In genomic region chr20:21956591-21956990, GRCh38 we compare ENCODE assay signal across 27 cellular contexts.
"Had no signal": no experiment of that assay in that cellular context is flagged by ENCODE, and none has a peak within 500 bp of the region (broad histone marks: within the 10 kb centered on the region; RNA-seq: fewer than 3 reads in every experiment).

No MANE protein-coding gene starts in this region.

- DNase-seq: stimulated activated CD4-positive, alpha-beta T cell treated with anti-CD3 and anti-CD28 coated beads, Interleukin-2, amount 100 ng/mL, for 48 hours; stimulated activated CD4-positive, alpha-beta T cell treated with anti-CD3 and anti-CD28 coated beads, Interleukin-4, amount 100 ng/mL, for 1 hour; stimulated activated CD4-positive, alpha-beta T cell treated with anti-CD3 and anti-CD28 coated beads, Interleukin-4, amount 100 ng/mL, for 24 hours; stimulated activated CD4-positive, alpha-beta T cell treated with anti-CD3 and anti-CD28 coated beads, Interleukin-4, amount 100 ng/mL, for 4 hours; stimulated activated CD8-positive, alpha-beta memory T cell treated with anti-CD3 and anti-CD28 coated beads, Interleukin-4, amount 100 ng/mL, for 48 hours; stimulated activated naive B cell treated with anti-CD40 and anti-IgM and Interleukin-4, amounts not matched to agents 10 μg/mL and 1 μg/mL and 100 μg/mL, for 72 hours; stimulated activated naive CD4-positive, alpha-beta T cell; stimulated activated naive CD4-positive, alpha-beta T cell treated with Interleukin-2 at 50 U/mL for 16 hours; stimulated activated naive CD8-positive, alpha-beta T cell treated with anti-CD3 and anti-CD28 coated beads, Interleukin-15, amount 100 ng/mL, for 72 hours; stimulated activated naive CD8-positive, alpha-beta T cell treated with anti-CD3 and anti-CD28 coated beads, Interleukin-15, Interleukin-2, amounts not matched to agents 100 U/mL and 50 U/mL, for 24 hours; stomach; substantia nigra; testis; thyroid gland; tibial artery; transverse colon; trophoblast cell; upper lobe of left lung; upper lobe of right lung; uterus had no signal

- H3K36me3 ChIP-seq: stomach, suprapubic skin, thoracic aorta, thyroid gland, tibial artery, tibial nerve, transverse colon, upper lobe of left lung, upper lobe of right lung, uterus, vagina had no signal

- H3K9me3 ChIP-seq: testis, thoracic aorta, thyroid gland, tibial artery, upper lobe of right lung, uterus, vagina had no signal

- H3K27me3 ChIP-seq: stomach, suprapubic skin, testis, thyroid gland, tibial artery, tibial nerve, transverse colon, upper lobe of left lung, upper lobe of right lung, uterus, vagina had no signal

- H3K4me3 ChIP-seq: stomach, suprapubic skin, testis, thoracic aorta, thyroid gland, tibial artery, tibial nerve, transverse colon, upper lobe of left lung, upper lobe of right lung, uterus, vagina had no signal

- H3K4me1 ChIP-seq: stomach, suprapubic skin, testis, thyroid gland, tibial artery, tibial nerve, transverse colon, upper lobe of left lung, upper lobe of right lung, uterus, vagina had no signal

- ATAC-seq: stimulated activated effector memory CD8-positive, alpha-beta T cell treated with anti-CD3 and anti-CD28 coated beads, Interleukin-12 subunit alpha, Interleukin-12 subunit beta, amount 100 ng/mL, for 72 hours; stimulated activated memory B cell treated with anti-CD40 and anti-IgM and Interleukin-4, amounts not matched to agents 10 μg/mL and 1 μg/mL and 100 μg/mL, for 72 hours; stimulated activated naive B cell treated with anti-CD40 and anti-IgM and Interleukin-4, amounts not matched to agents 10 μg/mL and 1 μg/mL and 100 μg/mL, for 72 hours; stimulated activated naive CD8-positive, alpha-beta T cell treated with anti-CD3 and anti-CD28 coated beads, Interleukin-15, amount 100 ng/mL, for 72 hours; stimulated activated naive CD8-positive, alpha-beta T cell treated with anti-CD3 and anti-CD28 coated beads, Interleukin-15, Interleukin-2, amounts not matched to agents 100 U/mL and 50 U/mL, for 24 hours; upper lobe of right lung had no signal

- FAIRE-seq: urothelium cell line had no signal

- H3K27ac ChIP-seq: stomach, suprapubic skin, testis, thoracic aorta, thyroid gland, tibial artery, tibial nerve, transverse colon, upper lobe of left lung, upper lobe of right lung, uterus, vagina had no signal
